Comparison of ENCODE assay signal across 24 cellular contexts in the genomic region with DNA sequence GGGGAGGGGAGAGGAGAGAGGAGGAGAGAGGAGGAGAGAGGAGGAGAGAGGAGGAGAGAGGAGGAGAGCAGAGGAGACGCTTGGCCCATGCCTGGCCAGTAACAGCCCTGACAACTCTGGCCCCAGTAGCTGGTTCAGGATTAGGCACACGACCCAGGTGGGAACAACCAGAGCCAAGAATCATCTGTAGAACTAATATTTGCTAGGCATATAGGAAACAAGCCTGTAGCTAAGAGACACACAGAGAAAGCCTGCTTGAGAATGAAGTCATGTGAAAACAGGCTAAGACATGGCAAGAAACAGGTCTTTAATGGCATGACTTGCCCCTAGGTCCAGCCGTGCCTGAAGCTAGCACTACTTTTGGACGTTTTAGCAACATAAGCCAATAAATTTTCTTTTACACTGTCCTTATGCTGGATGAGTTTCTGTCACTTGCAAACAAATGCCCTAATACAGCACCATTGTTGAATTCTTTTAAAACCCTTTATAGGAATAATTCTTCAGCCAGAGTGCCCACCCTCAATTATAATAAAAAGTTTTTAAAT. TPM values are rescaled to one million over a fixed set of nuclear protein-coding genes. Genes with fewer than 3 reads are reported as not detected.
DNase-seq lines count a peak whose midpoint lies in the region; ATAC-seq, FAIRE-seq and TF ChIP-seq lines count a peak whose summit lies in the region.
"Had no signal": no experiment of that assay in that cellular context is flagged by ENCODE, and none has a peak within 500 bp of the region (broad histone marks: within the 10 kb centered on the region; RNA-seq: fewer than 3 reads in every experiment).

No MANE protein-coding gene starts in this region.

- peaks cover 80% of the 10 kb centered on the region for H3K79me2 ChIP-seq in MM.1S (ENCODE audit: low read length)

- H3K4me2 ChIP-seq in MM.1S (ENCODE audit: low read depth, low read length) = no peak overlapping the region

- no peaks in the 10 kb centered on the region for H3K36me3 ChIP-seq in MM.1S (replicated peaks; ENCODE audit: insufficient read depth, low read length)
- H3K36me3 ChIP-seq: HAP-1 had no signal

- no peak overlapping the region for H3K4me3 Mint-ChIP-seq in dendritic cell treated with granulocyte-macrophage colony-stimulating factor and Interleukin-4, amounts not matched to agents 40 ng/mL and 50 ng/mL, for 4 days
- H3K4me3 Mint-ChIP-seq in stimulated activated effector memory CD8-positive, alpha-beta T cell treated with anti-CD3 and anti-CD28 coated beads, Interleukin-12 subunit alpha, Interleukin-12 subunit beta, amount 100 ng/mL, for 72 hours = no peak overlapping the region

- peak overlapping the region; percentile 28; the same call in 1 of the 2 replicates for H3K27ac ChIP-seq in MM.1S (ENCODE audit: low read length)

- ATAC-seq in stimulated activated effector memory CD8-positive, alpha-beta T cell treated with anti-CD3 and anti-CD28 coated beads, Interleukin-12 subunit alpha, Interleukin-12 subunit beta, amount 100 ng/mL, for 72 hours = no peak
- ATAC-seq: activated naive CD4-positive, alpha-beta T cell treated with anti-CD3 and anti-CD28 coated beads, Interleukin-2, amount 50 U/mL, for 72 hours had no signal

- H3K27me3 ChIP-seq in MM.1S (replicated peaks; ENCODE audit: insufficient read depth, low read length) = no peaks in the 10 kb centered on the region

- H3K36me3 Mint-ChIP-seq in dendritic cell treated with granulocyte-macrophage colony-stimulating factor and Interleukin-4, amounts not matched to agents 40 ng/mL and 50 ng/mL, for 4 days (ENCODE audit: low read depth) = peaks cover 21% of the 10 kb centered on the region
- peaks cover 6% of the 10 kb centered on the region for H3K36me3 Mint-ChIP-seq in stimulated activated effector memory CD8-positive, alpha-beta T cell treated with anti-CD3 and anti-CD28 coated beads, Interleukin-12 subunit alpha, Interleukin-12 subunit beta, amount 100 ng/mL, for 72 hours

- H3K9me3 Mint-ChIP-seq in dendritic cell treated with granulocyte-macrophage colony-stimulating factor and Interleukin-4, amounts not matched to agents 40 ng/mL and 50 ng/mL, for 4 days = peaks cover 5% of the 10 kb centered on the region
- H3K9me3 Mint-ChIP-seq in stimulated activated effector memory CD8-positive, alpha-beta T cell treated with anti-CD3 and anti-CD28 coated beads, Interleukin-12 subunit alpha, Interleukin-12 subunit beta, amount 100 ng/mL, for 72 hours = no peaks in the 10 kb centered on the region
- H3K9me3 Mint-ChIP-seq: activated naive CD4-positive, alpha-beta T cell treated with anti-CD3 and anti-CD28 coated beads, Interleukin-2, amount 50 U/mL, for 72 hours; activated T-helper 17 cell treated with anti-CD3 and anti-CD28 coated beads, Interleukin-2, amount 50 U/mL, for 72 hours; stimulated activated naive CD8-positive, alpha-beta T cell treated with anti-CD3 and anti-CD28 coated beads, Interleukin-15, amount 100 ng/mL, for 72 hours had no signal

- no peak for TF ChIP-seq CTCF in MM.1S (IDR thresholded peaks at IDR 0.05; ENCODE audit: low read length)

- peaks cover 40% of the 10 kb centered on the region for H3F3A ChIP-seq in MM.1S (ENCODE audit: insufficient read depth, low read length)

- H3K27me3 Mint-ChIP-seq in dendritic cell treated with granulocyte-macrophage colony-stimulating factor and Interleukin-4, amounts not matched to agents 40 ng/mL and 50 ng/mL, for 4 days = no peaks in the 10 kb centered on the region
- H3K27me3 Mint-ChIP-seq: activated T-helper 17 cell treated with anti-CD3 and anti-CD28 coated beads, Interleukin-2, amount 50 U/mL, for 72 hours; naive thymus-derived CD4-positive, alpha-beta T cell; stimulated activated naive CD8-positive, alpha-beta T cell treated with anti-CD3 and anti-CD28 coated beads, Interleukin-15, amount 100 ng/mL, for 72 hours had no signal

- no peak overlapping the region for H3K9ac ChIP-seq in MM.1S (ENCODE audit: low read length)

- no peaks in the 10 kb centered on the region for H3K9me2 ChIP-seq in MM.1S (replicated peaks; ENCODE audit: insufficient read depth, low read length)

- H3K9me3 ChIP-seq in MM.1S (replicated peaks; ENCODE audit: insufficient read depth, low read length) = no peaks in the 10 kb centered on the region

- H2AFZ ChIP-seq in MM.1S (ENCODE audit: low read length) = no peak overlapping the region

- intact Hi-C loops in dendritic cell treated with granulocyte-macrophage colony-stimulating factor and Interleukin-4, amounts not matched to agents 40 ng/mL and 50 ng/mL, for 4 days (cut with micrococcal nuclease) = loop anchor here (2.0 to 5.0 kb wide), 2 partner anchors 18 to 40 kb away; a partner anchor contains a TSS

- H4K20me1 ChIP-seq in MM.1S (ENCODE audit: insufficient read depth, low read length) = peaks cover 3% of the 10 kb centered on the region; the same call in 1 of the 2 replicates

- H3K27ac Mint-ChIP-seq in dendritic cell treated with granulocyte-macrophage colony-stimulating factor and Interleukin-4, amounts not matched to agents 40 ng/mL and 50 ng/mL, for 4 days = peak overlapping the region; percentile 95
- peak overlapping the region; percentile 55 for H3K27ac Mint-ChIP-seq in stimulated activated effector memory CD8-positive, alpha-beta T cell treated with anti-CD3 and anti-CD28 coated beads, Interleukin-12 subunit alpha, Interleukin-12 subunit beta, amount 100 ng/mL, for 72 hours

- TF ChIP-seq POLR2A in GM12891 (IDR thresholded peaks at IDR 0.05; ENCODE audit: low read depth, low read length) = no peak

- H3K4me3 ChIP-seq in MM.1S (ENCODE audit: low read length) = no peak overlapping the region
- H3K4me3 ChIP-seq: HAP-1 had no signal

- peaks cover 47% of the 10 kb centered on the region for H3K4me1 ChIP-seq in MM.1S (ENCODE audit: low read length)

- peak; percentile 64 for FAIRE-seq in GM12891 (lab: Jason Lieb, UNC)

- DNase-seq in GM12891 (ENCODE audit: insufficient read length, low spot score) (no peak), MM.1S (no peak), NCI-H2171 (lab: John Stamatoyannopoulos, UW) (no peak), DMS53 treated with DMSO at 0.1 percent for 48 hours (lab: John Stamatoyannopoulos, UW; ENCODE audit: unreplicated experiment) (no peak), NCI-H146 treated with DMSO at 0.1 percent for 48 hours (lab: John Stamatoyannopoulos, UW; ENCODE audit: unreplicated experiment) (no peak)
- DNase-seq in stimulated activated effector memory CD8-positive, alpha-beta T cell treated with anti-CD3 and anti-CD28 coated beads, Interleukin-12 subunit alpha, Interleukin-12 subunit beta, amount 100 ng/mL, for 72 hours (ENCODE audit: low spot score in 2 of 2) = no peak
- DNase-seq: activated CD4-positive, alpha-beta T cell treated with anti-CD3 and anti-CD28 coated beads, Interleukin-2, amount 50 U/mL, for 4 hours; activated CD4-positive, CD25-positive, alpha-beta regulatory T cell; DMS79 treated with DMSO at 0.1 percent for 48 hours; effector memory CD4-positive, alpha-beta T cell; mesendoderm; NCI-H1092; NCI-H1930; NCI-H2227 treated with DMSO at 0.1 percent for 48 hours; NCI-H82; retina; stimulated activated CD4-positive, alpha-beta T cell treated with anti-CD3 and anti-CD28 coated beads, Interleukin-12 subunit alpha, Interleukin-12 subunit beta, amount 100 ng/mL, for 4 hours; stimulated activated CD4-positive, alpha-beta T cell treated with anti-CD3 and anti-CD28 coated beads, Interleukin-4, amount 100 ng/mL, for 4 hours had no signal

- H3K4me1 Mint-ChIP-seq in dendritic cell treated with granulocyte-macrophage colony-stimulating factor and Interleukin-4, amounts not matched to agents 40 ng/mL and 50 ng/mL, for 4 days (ENCODE audit: low read depth) = peaks cover 82% of the 10 kb centered on the region
- H3K4me1 Mint-ChIP-seq in stimulated activated effector memory CD8-positive, alpha-beta T cell treated with anti-CD3 and anti-CD28 coated beads, Interleukin-12 subunit alpha, Interleukin-12 subunit beta, amount 100 ng/mL, for 72 hours = peaks cover 86% of the 10 kb centered on the region

TF ChIP-seq in GM12891, 5 proteins besides CTCF, POLR2A, EP300 and RAD21:
- TF ChIP-seq POU2F2 (IDR thresholded peaks at IDR 0.05; ENCODE audit: low read depth, low read length) (no peak), TAF1 (IDR thresholded peaks at IDR 0.05; ENCODE audit: low read depth, low read length) (no peak), POLR2AphosphoS5 (IDR thresholded peaks at IDR 0.05; ENCODE audit: low read depth, low read length) (no peak), SPI1 (IDR thresholded peaks at IDR 0.05; ENCODE audit: low read depth, low read length) (no peak), PAX5 (IDR thresholded peaks at IDR 0.05; ENCODE audit: insufficient read depth, low read length, severe bottlenecking) (no peak)
TF ChIP-seq in GM12891: peak in this region for 0.

RNA-seq across cellular contexts. Expression of a gene that starts 17.5 kb away (rescaled TPM):
- 12.5 TPM for polyA plus RNA-seq in GM12891 (2012; ENCODE audit: low read depth, missing spikeins)
